9 cellular contexts compared by ENCODE assay signal in the genomic region with DNA sequence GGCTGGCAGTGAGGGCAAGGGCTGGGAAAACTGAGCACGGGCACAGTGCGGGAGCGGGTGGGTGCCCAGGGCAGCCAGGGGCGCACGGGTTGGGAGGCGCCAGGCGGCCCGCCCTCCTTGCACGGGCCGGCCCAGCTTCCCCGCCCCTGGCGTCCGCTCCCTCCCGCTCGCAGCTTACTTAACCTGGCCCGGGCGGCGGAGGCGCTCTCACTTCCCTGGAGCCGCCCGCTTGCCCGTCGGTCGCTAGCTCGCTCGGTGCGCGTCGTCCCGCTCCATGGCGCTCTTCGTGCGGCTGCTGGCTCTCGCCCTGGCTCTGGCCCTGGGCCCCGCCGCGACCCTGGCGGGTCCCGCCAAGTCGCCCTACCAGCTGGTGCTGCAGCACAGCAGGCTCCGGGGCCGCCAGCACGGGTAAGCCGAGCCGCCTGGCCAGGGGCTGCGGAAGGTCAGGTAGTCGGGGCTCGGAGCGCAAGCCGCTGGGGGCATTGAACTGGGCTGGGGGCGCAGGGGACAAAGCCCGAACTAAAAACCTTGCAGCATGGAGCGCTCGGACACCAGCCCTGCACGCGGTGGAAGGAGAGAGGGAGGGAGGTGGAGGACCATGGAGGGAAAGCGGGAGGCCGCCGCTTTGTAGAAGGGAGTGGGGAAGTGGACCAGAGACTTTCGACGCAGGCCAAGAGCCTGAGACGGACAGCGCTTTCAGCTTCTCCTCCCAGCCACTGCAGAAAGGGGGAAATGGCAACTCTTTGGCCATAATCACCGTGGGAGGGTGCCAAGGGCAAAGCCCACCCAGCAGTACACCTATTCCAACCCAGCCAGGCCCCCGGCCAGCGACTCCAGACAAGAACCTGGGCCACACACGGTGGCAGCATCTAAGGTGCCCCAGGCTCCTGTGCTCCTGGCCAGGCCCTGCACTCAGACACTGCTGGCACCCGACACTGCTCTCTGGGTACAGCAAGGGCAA. TPM values are rescaled to one million over a fixed set of nuclear protein-coding genes. Genes with fewer than 3 reads are reported as not detected.
DNase-seq lines count a peak whose midpoint lies in the region; ATAC-seq and TF ChIP-seq lines count a peak whose summit lies in the region.
"Had no signal": no experiment of that assay in that cellular context is flagged by ENCODE, and none has a peak within 500 bp of the region (broad histone marks: within the 10 kb centered on the region; RNA-seq: fewer than 3 reads in every experiment).

A gene (plus strand): TSS at position 207 of the 961 bp plus-strand sequence. CDS start 68 bp downstream, at position 275.

- H3K18ac ChIP-seq in neuronal stem cell (ENCODE audit: low read length), result peak within 1 kb of the TSS; percentile 83

- H3K36me3 ChIP-seq in neuronal stem cell (replicated peaks in 1 of 2; ENCODE audit: control insufficient read depth in 2 of 2, insufficient read depth in 2 of 2, low read length in 2 of 2), result no peaks in the 10 kb centered on the region

- H3K23ac ChIP-seq in neuronal stem cell (ENCODE audit: low read depth, low read length, poor library complexity), result no peak within 1 kb of the TSS

- H2AFZ ChIP-seq in neuronal stem cell (ENCODE audit: low read length), result peak within 1 kb of the TSS; percentile 61

- no CpG with 5 or more reads among the region's 68 CpGs for WGBS in neuronal stem cell (ENCODE audit: extremely low coverage in 2 of 2, insufficient read length in 2 of 2, insufficient replicate concordance in 1 of 2), 2 donors

- peaks cover 35% of the 10 kb centered on the region for H3K27me3 Mint-ChIP-seq in activated CD8-positive, alpha-beta T cell treated with anti-CD3 and anti-CD28 coated beads, Interleukin-2, amount 10 ng/mL, durations not matched to agents 7 days and 5 days (ENCODE audit: low read depth)
- peaks cover 12% of the 10 kb centered on the region for H3K27me3 Mint-ChIP-seq in glutamatergic neuron (ENCODE audit: unreplicated experiment)

- no peak within 1 kb of the TSS for H2BK12ac ChIP-seq in neuronal stem cell (ENCODE audit: low read length)

- no peak within 1 kb of the TSS for H2AK5ac ChIP-seq in neuronal stem cell (ENCODE audit: low read depth, low read length)

- no peak within 1 kb of the TSS for H4K8ac ChIP-seq in neuronal stem cell (ENCODE audit: low read depth, low read length)

- H3K9me3 ChIP-seq in neuronal stem cell (replicated peaks in 1 of 2; ENCODE audit: control insufficient read depth in 2 of 2, insufficient read depth in 1 of 2, low read depth in 1 of 2, low read length in 2 of 2), result no peaks in the 10 kb centered on the region

- H3K9ac ChIP-seq in neuronal stem cell (ENCODE audit: low read depth, low read length, poor library complexity), result peak within 1 kb of the TSS; percentile 78

- no peak within 1 kb of the TSS for H3K14ac ChIP-seq in neuronal stem cell (ENCODE audit: low read length)

- DNase-seq in COLO668 (lab: John Stamatoyannopoulos, UW; ENCODE audit: unreplicated experiment), result peak; percentile 48
- peak; percentile 23 for DNase-seq in activated CD8-positive, alpha-beta T cell treated with anti-CD3 and anti-CD28 coated beads, Interleukin-2, amount 10 ng/mL, durations not matched to agents 7 days and 5 days
- peak; percentile 72 for DNase-seq in glutamatergic neuron
- DNase-seq in neuronal stem cell (ENCODE audit: low spot score), result peak; percentile 63
- DNase-seq in NCI-H1417 (lab: John Stamatoyannopoulos, UW), result no peak
- no peak for DNase-seq in NCI-H2081 (lab: John Stamatoyannopoulos, UW)

- peaks cover 0 to 8% of the 10 kb centered on the region in 2 donors for H3K4me1 ChIP-seq in neuronal stem cell (ENCODE audit: control insufficient read depth in 2 of 2, insufficient read depth in 1 of 2, low read depth in 1 of 2, low read length in 2 of 2)

- no peaks in the 10 kb centered on the region for H3K9me3 Mint-ChIP-seq in activated CD8-positive, alpha-beta T cell treated with anti-CD3 and anti-CD28 coated beads, Interleukin-2, amount 10 ng/mL, durations not matched to agents 7 days and 5 days (ENCODE audit: insufficient read depth)
- H3K9me3 Mint-ChIP-seq in glutamatergic neuron (ENCODE audit: unreplicated experiment), result peaks cover 2% of the 10 kb centered on the region

- H4K91ac ChIP-seq in neuronal stem cell (ENCODE audit: low read depth, low read length, poor library complexity), result no peak within 1 kb of the TSS

- H3K4me3 Mint-ChIP-seq in activated CD8-positive, alpha-beta T cell treated with anti-CD3 and anti-CD28 coated beads, Interleukin-2, amount 10 ng/mL, durations not matched to agents 7 days and 5 days, result no peak within 1 kb of the TSS
- H3K4me3 Mint-ChIP-seq in glutamatergic neuron (ENCODE audit: unreplicated experiment), result no peak within 1 kb of the TSS

- H3K4me1 Mint-ChIP-seq in activated CD8-positive, alpha-beta T cell treated with anti-CD3 and anti-CD28 coated beads, Interleukin-2, amount 10 ng/mL, durations not matched to agents 7 days and 5 days (ENCODE audit: low read depth), result peaks cover 3% of the 10 kb centered on the region
- H3K4me1 Mint-ChIP-seq in glutamatergic neuron (ENCODE audit: low read depth, unreplicated experiment), result peaks cover 17% of the 10 kb centered on the region

- no peak within 1 kb of the TSS for H3K27ac Mint-ChIP-seq in activated CD8-positive, alpha-beta T cell treated with anti-CD3 and anti-CD28 coated beads, Interleukin-2, amount 10 ng/mL, durations not matched to agents 7 days and 5 days
- H3K27ac Mint-ChIP-seq in glutamatergic neuron (ENCODE audit: unreplicated experiment), result no peak within 1 kb of the TSS
- H3K27ac Mint-ChIP-seq: IgD-negative memory B cell had no signal

- peak within 1 kb of the TSS; percentile 70 for H3K4me2 ChIP-seq in neuronal stem cell (ENCODE audit: insufficient read depth, low read length, poor library complexity, severe bottlenecking)

- H3K79me1 ChIP-seq in neuronal stem cell (ENCODE audit: low read depth, low read length), result no peaks in the 10 kb centered on the region

- H3K4ac ChIP-seq in neuronal stem cell (ENCODE audit: low read length), result no peak within 1 kb of the TSS

- peaks cover 0 to 82% (median 17%) of the 10 kb centered on the region in 3 experiments for H3K27me3 ChIP-seq in neuronal stem cell (ENCODE audit: control insufficient read depth in 3 of 3, insufficient read depth in 3 of 3, low read depth in 1 of 3, low read length in 3 of 3)

- no peaks in the 10 kb centered on the region for H3K36me3 Mint-ChIP-seq in activated CD8-positive, alpha-beta T cell treated with anti-CD3 and anti-CD28 coated beads, Interleukin-2, amount 10 ng/mL, durations not matched to agents 7 days and 5 days (ENCODE audit: low read depth)
- H3K36me3 Mint-ChIP-seq in glutamatergic neuron (ENCODE audit: unreplicated experiment), result no peaks in the 10 kb centered on the region
- H3K36me3 Mint-ChIP-seq: IgD-negative memory B cell had no signal

- H2BK15ac ChIP-seq in neuronal stem cell (ENCODE audit: low read length), result no peak within 1 kb of the TSS

- ATAC-seq in HG02759 (IDR thresholded peaks at IDR 0.05; ENCODE audit: unreplicated experiment), result peak; percentile 60
- peak; percentile 82 for ATAC-seq in activated CD8-positive, alpha-beta T cell treated with anti-CD3 and anti-CD28 coated beads, Interleukin-2, amount 10 ng/mL, durations not matched to agents 7 days and 5 days
- ATAC-seq in HG03108 (IDR thresholded peaks at IDR 0.05; ENCODE audit: unreplicated experiment), result no peak

- no peak within 1 kb of the TSS for H2BK120ac ChIP-seq in neuronal stem cell (ENCODE audit: low read depth, low read length)

- H3K27ac ChIP-seq in neuronal stem cell (replicated peaks; ENCODE audit: low read length), result no peak within 1 kb of the TSS

- H3K4me3 ChIP-seq in neuronal stem cell (ENCODE audit: low read length in 2 of 2), result peak within 1 kb of the TSS in 1 of 2 donors; percentile 75

- TF ChIP-seq CTCF in glutamatergic neuron (IDR thresholded peaks at IDR 0.05; ENCODE audit: partially characterized antibody, unreplicated experiment), result no peak

- POLR2A ChIA-PET in activated CD8-positive, alpha-beta T cell treated with anti-CD3 and anti-CD28 coated beads, Interleukin-2, amount 10 ng/mL, durations not matched to agents 7 days and 5 days (lab: Charles Lee), result interaction anchor here (0.5 kb wide), 1 partner anchor 132 kb away, joined by 3 read pairs; no protein-coding TSS in a partner anchor

- no peak within 1 kb of the TSS for H2BK5ac ChIP-seq in neuronal stem cell (ENCODE audit: low read length)

- CTCF ChIA-PET in activated CD8-positive, alpha-beta T cell treated with anti-CD3 and anti-CD28 coated beads, Interleukin-2, amount 10 ng/mL, durations not matched to agents 7 days and 5 days (lab: Charles Lee), result no interaction called here

RNA-seq across cellular contexts. Expression of the gene that starts here (rescaled TPM):
- total RNA-seq in activated CD8-positive, alpha-beta T cell treated with anti-CD3 and anti-CD28 coated beads, Interleukin-2, amount 10 ng/mL, durations not matched to agents 7 days and 5 days, result not detected
- 2.3 TPM for total RNA-seq in glutamatergic neuron (ENCODE audit: unreplicated experiment)
- 6.5 TPM for polyA plus RNA-seq in neuronal stem cell (2013, experiment 1 of 2)
- 6.3 TPM for polyA plus RNA-seq in neuronal stem cell (2013, experiment 2 of 2)

Comparison
In these comparisons a context has a peak if more than half of its experiments do, and no peak if none do; other contexts are left out.
1. Peak in DNase-seq and ATAC-seq in activated CD8-positive, alpha-beta T cell treated with anti-CD3 and anti-CD28 coated beads, Interleukin-2, amount 10 ng/mL, durations not matched to agents 7 days and 5 days; RNA of the gene not detected or under 1 TPM.
2. DNase-seq: peak in COLO668 (single experiment), glutamatergic neuron (single experiment) and neuronal stem cell (single experiment); none in NCI-H1417 (0 of 3) and NCI-H2081 (0 of 2).